Comparison of ENCODE assay signal across 1 cellular context in genomic region chr2:212953170-212953920, GRCh38.
TF ChIP-seq lines count a peak whose summit lies in the region.

No MANE protein-coding gene starts in this region.

TF ChIP-seq in GM12878, 131 proteins besides CTCF, POLR2A, EP300 and RAD21 (continued from another document):
- no peak for TF ChIP-seq REST (IDR thresholded peaks at IDR 0.05; ENCODE audit: low read depth, low read length)
- TF ChIP-seq CEBPZ (IDR thresholded peaks at IDR 0.05; ENCODE audit: low read depth, low read length): no peak
- TF ChIP-seq ZSCAN29 (IDR thresholded peaks at IDR 0.05): no peak
- TF ChIP-seq MYB (IDR thresholded peaks at IDR 0.05; ENCODE audit: borderline replicate concordance, low read depth, low read length): no peak
- TF ChIP-seq, protein P1, sequence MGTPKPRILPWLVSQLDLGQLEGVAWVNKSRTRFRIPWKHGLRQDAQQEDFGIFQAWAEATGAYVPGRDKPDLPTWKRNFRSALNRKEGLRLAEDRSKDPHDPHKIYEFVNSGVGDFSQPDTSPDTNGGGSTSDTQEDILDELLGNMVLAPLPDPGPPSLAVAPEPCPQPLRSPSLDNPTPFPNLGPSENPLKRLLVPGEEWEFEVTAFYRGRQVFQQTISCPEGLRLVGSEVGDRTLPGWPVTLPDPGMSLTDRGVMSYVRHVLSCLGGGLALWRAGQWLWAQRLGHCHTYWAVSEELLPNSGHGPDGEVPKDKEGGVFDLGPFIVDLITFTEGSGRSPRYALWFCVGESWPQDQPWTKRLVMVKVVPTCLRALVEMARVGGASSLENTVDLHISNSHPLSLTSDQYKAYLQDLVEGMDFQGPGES (IDR thresholded peaks at IDR 0.05): no peak
- no peak for TF ChIP-seq PML (IDR thresholded peaks at IDR 0.05; ENCODE audit: low read length)
